8 cellular contexts compared by ENCODE assay signal in the genomic region with DNA sequence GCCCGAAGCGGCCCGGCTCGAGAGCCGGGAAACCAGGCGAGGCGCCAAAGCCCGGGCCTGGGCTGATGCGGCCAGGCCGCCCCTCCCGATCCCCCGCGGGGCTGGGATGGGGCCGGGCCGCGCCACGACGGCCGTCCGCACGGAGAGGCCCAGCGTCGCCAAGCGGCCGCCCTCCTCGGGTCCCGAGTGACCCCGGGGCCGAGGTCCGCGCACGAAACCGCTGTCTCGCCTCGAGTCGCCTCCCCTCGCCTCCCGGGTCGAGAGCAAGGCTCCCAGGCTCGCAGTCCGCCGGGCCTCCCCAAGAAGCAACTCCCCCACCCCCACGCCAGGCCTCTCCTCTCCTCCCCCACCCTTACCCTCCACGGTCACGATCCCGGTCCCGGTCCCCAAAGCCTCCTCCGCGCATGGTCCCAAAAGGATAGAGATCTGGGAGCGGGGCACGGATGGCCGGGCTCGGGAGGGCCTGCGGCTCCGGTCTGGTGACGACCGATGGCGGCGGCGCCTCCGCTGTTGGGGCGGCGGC. TPM values are rescaled to one million over a fixed set of nuclear protein-coding genes. Genes with fewer than 3 reads are reported as not detected.
A peak's percentile ranks its signal among the peaks of the same experiment; 100 is the strongest.
DNase-seq lines count a peak whose midpoint lies in the region; ATAC-seq and TF ChIP-seq lines count a peak whose summit lies in the region.

No MANE protein-coding gene starts in this region.

- H3K4me3 ChIP-seq in HUES48 (ENCODE audit: low read depth, low read length) (peak overlapping the region; percentile 93), right lobe of liver (peak overlapping the region; percentile 76 to 92 (median 91))

- intact Hi-C loops in dendritic cell treated with granulocyte-macrophage colony-stimulating factor and Interleukin-4, amounts not matched to agents 40 ng/mL and 50 ng/mL, for 4 days (cut with micrococcal nuclease), result loop anchor here (10.0 kb wide), 1 partner anchor 179 kb away; a partner anchor contains a TSS
- intact Hi-C loops in right lobe of liver (cut with DNase I), result no loop called here

- peaks cover 41% of the 10 kb centered on the region for H3K36me3 ChIP-seq in HUES48 (ENCODE audit: control insufficient read depth, insufficient read depth, low read length)
- H3K36me3 ChIP-seq in right lobe of liver, result peaks cover 0 to 9% (median 2%) of the 10 kb centered on the region in 4 donors

- H3K27me3 Mint-ChIP-seq in dendritic cell treated with granulocyte-macrophage colony-stimulating factor and Interleukin-4, amounts not matched to agents 40 ng/mL and 50 ng/mL, for 4 days, result peaks cover 23% of the 10 kb centered on the region

- no peak for TF ChIP-seq CTCF in right lobe of liver (IDR thresholded peaks at IDR 0.05)

- ATAC-seq in GM21367 (IDR thresholded peaks at IDR 0.05; ENCODE audit: unreplicated experiment), result peak; percentile 21
- peak; percentile 51 to 80 (median 72) for ATAC-seq in right lobe of liver

- H3K27ac ChIP-seq in HUES48 (ENCODE audit: low read depth, low read length), result peak overlapping the region; percentile 100
- peak overlapping the region; percentile 100 for H3K27ac ChIP-seq in right lobe of liver

- H3K4me1 ChIP-seq in HUES48 (ENCODE audit: control insufficient read depth, insufficient read depth, low read length) (peaks cover 18% of the 10 kb centered on the region), right lobe of liver (peaks cover 0 to 38% (median 3%) of the 10 kb centered on the region in 4 donors)

- DNase-seq in DMS153 (lab: John Stamatoyannopoulos, UW) (peak; percentile 5), right lobe of liver (peak; percentile 82 to 86 (median 85)), AML-193 (lab: John Stamatoyannopoulos, UW) (no peak)
- peak; percentile 34 for DNase-seq in activated CD4-positive, CD25-positive, alpha-beta regulatory T cell treated with anti-CD3 and anti-CD28 coated beads, Interleukin-2, amount 50 U/mL, for 16 hours (ENCODE audit: low read depth, low spot score)
- DNase-seq in stimulated activated CD4-positive, alpha-beta T cell treated with anti-CD3 and anti-CD28 coated beads, Interleukin-4, amount 100 ng/mL, for 4 hours, result peak; percentile 44 to 57

- peaks cover 57% of the 10 kb centered on the region for H3K36me3 Mint-ChIP-seq in dendritic cell treated with granulocyte-macrophage colony-stimulating factor and Interleukin-4, amounts not matched to agents 40 ng/mL and 50 ng/mL, for 4 days (ENCODE audit: low read depth)

- no peak for TF ChIP-seq POLR2A in right lobe of liver (IDR thresholded peaks at IDR 0.05)

- peak overlapping the region; percentile 100 for H3K27ac Mint-ChIP-seq in dendritic cell treated with granulocyte-macrophage colony-stimulating factor and Interleukin-4, amounts not matched to agents 40 ng/mL and 50 ng/mL, for 4 days

- peak overlapping the region; percentile 100 for H3K4me3 Mint-ChIP-seq in dendritic cell treated with granulocyte-macrophage colony-stimulating factor and Interleukin-4, amounts not matched to agents 40 ng/mL and 50 ng/mL, for 4 days

- peak overlapping the region; percentile 100 for H3K9ac ChIP-seq in HUES48 (ENCODE audit: low read depth, low read length)

- H3K27me3 ChIP-seq in HUES48 (ENCODE audit: control insufficient read depth, insufficient read depth, low read length) (no peaks in the 10 kb centered on the region), right lobe of liver (no peaks in the 10 kb centered on the region)

- H3K4me1 Mint-ChIP-seq in dendritic cell treated with granulocyte-macrophage colony-stimulating factor and Interleukin-4, amounts not matched to agents 40 ng/mL and 50 ng/mL, for 4 days (ENCODE audit: low read depth), result peaks cover 36% of the 10 kb centered on the region

- no peaks in the 10 kb centered on the region for H3K9me3 ChIP-seq in HUES48 (ENCODE audit: control insufficient read depth, insufficient read depth, low read length)
- no peaks in the 10 kb centered on the region for H3K9me3 ChIP-seq in right lobe of liver

- H3K9me3 Mint-ChIP-seq in dendritic cell treated with granulocyte-macrophage colony-stimulating factor and Interleukin-4, amounts not matched to agents 40 ng/mL and 50 ng/mL, for 4 days, result no peaks in the 10 kb centered on the region

- 0% methylated on average over 4 of the region's 63 CpGs for WGBS in right lobe of liver (ENCODE audit: insufficient coverage, low coverage, low lambda C conversion rate, missing lambda C conversion rate)

RNA-seq across cellular contexts. Expression of a gene that starts 0.5 kb away (rescaled TPM):
- 100 to 1,000 TPM; 128 to 205 (median 184) TPM for total RNA-seq in right lobe of liver

RNA-seq across cellular contexts. Expression of a gene that starts 37.8 kb away (rescaled TPM):
- 10 to 100 TPM in 3 of 6 experiments, 1 to 10 TPM in 3; 2.4 to 53.8 (median 12.8) TPM for total RNA-seq in right lobe of liver

RNA-seq across cellular contexts. Expression of a gene that starts 50.7 kb away (rescaled TPM):
- not detected for total RNA-seq in right lobe of liver

Comparison
In these comparisons a context has a peak if more than half of its experiments do, and no peak if none do; other contexts are left out.
1. DNase-seq: peak in DMS153 (single experiment), activated CD4-positive, CD25-positive, alpha-beta regulatory T cell treated with anti-CD3 and anti-CD28 coated beads, Interleukin-2, amount 50 U/mL, for 16 hours (single experiment), right lobe of liver (3 of 3) and stimulated activated CD4-positive, alpha-beta T cell treated with anti-CD3 and anti-CD28 coated beads, Interleukin-4, amount 100 ng/mL, for 4 hours (2 of 2); none in AML-193 (0 of 2).